Comparison of ENCODE assay signal across 1 cellular context in the genomic region with DNA sequence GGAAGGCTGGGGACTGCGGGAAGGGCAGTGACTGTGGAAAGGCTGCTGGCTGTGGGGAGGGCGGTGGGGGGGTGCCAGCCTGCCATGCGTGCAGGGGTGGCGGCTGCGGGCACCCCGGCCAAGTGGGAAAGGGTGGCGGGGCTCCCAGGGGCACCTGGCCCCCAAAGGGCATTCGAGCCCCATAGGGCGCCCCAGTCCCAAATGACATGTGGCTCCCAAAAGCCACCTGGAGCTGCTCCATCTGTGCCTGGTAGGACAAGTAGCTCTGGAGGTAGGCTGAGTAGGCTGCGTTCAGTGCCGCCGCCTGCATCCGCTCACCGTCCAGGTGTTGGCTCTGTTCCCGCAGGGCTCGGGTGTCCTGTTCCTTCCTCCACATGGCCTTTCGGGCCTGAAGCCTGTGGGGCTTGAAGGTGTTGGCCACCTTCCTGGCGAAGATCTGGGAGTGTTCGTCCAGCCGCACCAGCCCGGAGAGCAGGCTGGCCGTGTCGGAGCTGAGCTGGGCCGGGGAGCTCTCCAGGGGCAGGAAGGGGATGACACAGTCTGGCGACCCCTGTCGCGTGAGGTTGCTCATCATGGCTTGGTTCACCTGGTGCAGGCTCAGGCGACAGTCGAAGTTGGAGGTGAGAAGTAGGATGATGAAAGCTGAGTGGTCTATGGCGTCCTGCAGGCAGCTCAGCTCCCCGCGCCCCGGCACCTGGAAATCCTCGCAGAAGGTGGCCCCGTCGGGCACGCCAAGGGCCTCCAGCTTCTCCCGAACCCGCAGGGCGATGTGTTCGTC.
TF ChIP-seq lines count a peak whose summit lies in the region.

No MANE protein-coding gene starts in this region.

TF ChIP-seq in WTC11, 78 proteins besides CTCF, POLR2A, EP300 and RAD21:
- TF ChIP-seq, protein P1, sequence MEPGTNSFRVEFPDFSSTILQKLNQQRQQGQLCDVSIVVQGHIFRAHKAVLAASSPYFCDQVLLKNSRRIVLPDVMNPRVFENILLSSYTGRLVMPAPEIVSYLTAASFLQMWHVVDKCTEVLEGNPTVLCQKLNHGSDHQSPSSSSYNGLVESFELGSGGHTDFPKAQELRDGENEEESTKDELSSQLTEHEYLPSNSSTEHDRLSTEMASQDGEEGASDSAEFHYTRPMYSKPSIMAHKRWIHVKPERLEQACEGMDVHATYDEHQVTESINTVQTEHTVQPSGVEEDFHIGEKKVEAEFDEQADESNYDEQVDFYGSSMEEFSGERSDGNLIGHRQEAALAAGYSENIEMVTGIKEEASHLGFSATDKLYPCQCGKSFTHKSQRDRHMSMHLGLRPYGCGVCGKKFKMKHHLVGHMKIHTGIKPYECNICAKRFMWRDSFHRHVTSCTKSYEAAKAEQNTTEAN (CRISPR knock-in tag; IDR thresholded peaks at IDR 0.05) = no peak
- no peak for TF ChIP-seq USF1 (CRISPR knock-in tag; IDR thresholded peaks at IDR 0.05)
- no peak for TF ChIP-seq PRRX2 (CRISPR knock-in tag; IDR thresholded peaks at IDR 0.05)
- no peak for TF ChIP-seq NFATC4 (CRISPR knock-in tag; IDR thresholded peaks at IDR 0.05)
- TF ChIP-seq ELF4 (CRISPR knock-in tag; IDR thresholded peaks at IDR 0.05; ENCODE audit: low read depth) = no peak
- 0 out of 2 replicates have a peak, but pooled peaks have one; percentile 20 for TF ChIP-seq FOXP1 (CRISPR knock-in tag; IDR thresholded peaks at IDR 0.05; ENCODE audit: borderline replicate concordance)
- TF ChIP-seq CBFB (CRISPR knock-in tag; IDR thresholded peaks at IDR 0.05; ENCODE audit: low read depth) = 0 out of 2 replicates have a peak, but pooled peaks have one; percentile 27
- TF ChIP-seq SMAD3 (CRISPR knock-in tag; IDR thresholded peaks at IDR 0.05; ENCODE audit: borderline replicate concordance) = no peak
- no peak for TF ChIP-seq NR2C2 (CRISPR knock-in tag; IDR thresholded peaks at IDR 0.05)
- TF ChIP-seq ZBTB21 (CRISPR knock-in tag; IDR thresholded peaks at IDR 0.05; ENCODE audit: borderline replicate concordance) = no peak
